ENCODE assay signal across 3 cellular contexts in the genomic region with DNA sequence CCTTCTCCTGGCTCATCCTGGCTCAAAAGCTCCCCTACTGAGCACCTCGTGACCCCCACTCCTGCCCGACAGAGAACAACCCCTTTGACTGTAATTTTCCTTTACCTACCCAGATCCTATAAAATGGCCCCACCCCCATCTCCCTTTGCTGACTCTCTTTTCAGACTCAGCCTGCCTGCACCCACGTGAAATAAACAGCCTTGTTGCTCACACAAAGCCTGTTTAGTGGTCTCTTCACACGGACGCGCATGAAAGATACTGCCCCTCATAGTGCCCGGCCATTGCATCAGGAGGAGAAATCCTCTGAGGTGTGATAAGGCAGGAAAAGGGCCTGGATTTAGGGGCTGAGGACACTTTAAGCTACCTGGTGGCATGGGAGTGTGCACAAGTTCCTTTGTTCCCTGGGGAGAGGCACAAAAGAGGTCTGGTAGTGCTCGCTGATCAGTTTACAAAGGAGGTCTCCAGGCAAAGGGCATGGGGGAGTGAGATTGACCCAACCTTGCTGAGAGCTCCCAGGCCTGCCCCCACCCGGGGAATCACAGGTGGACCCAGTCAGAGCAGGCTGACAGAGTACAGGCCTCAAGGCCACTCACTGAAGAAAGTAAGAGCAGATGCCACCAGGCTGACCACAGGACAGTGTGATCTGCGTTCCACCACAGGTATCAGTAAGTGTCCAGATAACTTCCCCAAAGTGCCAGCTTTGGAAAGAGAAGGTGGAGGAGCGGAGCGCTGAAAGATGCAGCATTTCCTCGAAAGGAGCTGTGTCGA. TPM values are rescaled to one million over a fixed set of nuclear protein-coding genes. Genes with fewer than 3 reads are reported as not detected.
"Had no signal": no experiment of that assay in that cellular context is flagged by ENCODE, and none has a peak within 500 bp of the region (broad histone marks: within the 10 kb centered on the region; RNA-seq: fewer than 3 reads in every experiment).

No MANE protein-coding gene starts in this region.

RNA-seq across cellular contexts. Expression of a gene that starts 17.8 kb away (rescaled TPM):
- total RNA-seq: osteocyte, progenitor cell of endocrine pancreas had no signal
- polyA plus RNA-seq: mammary epithelial cell had no signal
